In the genomic region with DNA sequence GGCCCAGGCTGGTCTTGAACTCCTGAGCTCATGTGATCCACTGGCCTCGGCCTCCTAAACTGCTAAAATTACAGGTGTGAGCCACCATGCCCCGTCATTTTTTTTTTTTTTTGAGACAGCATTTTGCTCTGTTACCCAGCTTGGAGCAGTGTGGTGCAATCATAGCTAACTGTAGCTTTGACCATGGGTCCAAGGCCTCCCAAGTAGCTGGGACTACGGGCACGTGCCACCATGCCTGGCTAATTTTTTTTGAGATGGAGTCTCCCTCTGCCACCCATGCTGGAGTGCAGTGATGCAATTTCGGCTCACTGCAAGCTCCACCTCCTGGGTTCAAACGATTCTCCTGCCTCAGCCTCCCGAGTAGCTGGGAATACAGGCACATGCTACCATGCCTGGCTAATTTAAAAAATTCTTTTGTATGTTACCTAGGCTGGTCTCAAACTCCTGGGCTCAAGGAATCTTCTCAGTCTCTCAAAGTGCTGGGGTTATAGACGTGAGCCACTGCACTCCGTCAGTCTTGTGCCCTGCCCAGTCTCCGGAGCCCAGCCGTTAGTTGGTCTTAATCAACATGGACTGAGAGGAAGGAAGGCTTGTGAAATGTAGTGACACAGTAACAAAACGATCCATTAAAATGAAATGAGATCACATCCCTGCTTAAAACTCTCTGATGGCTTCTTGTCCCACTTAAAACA, we compare ENCODE assay signal across 1 cellular context.
TF ChIP-seq lines count a peak whose summit lies in the region.

No MANE protein-coding gene starts in this region.

TF ChIP-seq in K562, 482 proteins besides CTCF, POLR2A, EP300 and RAD21 (continued from another document):
- no peak for TF ChIP-seq ZBTB40 (IDR thresholded peaks at IDR 0.05)
- TF ChIP-seq ZBTB40 (CRISPR knock-in tag; IDR thresholded peaks at IDR 0.05): no peak
- TF ChIP-seq MAX (CRISPR knock-in tag; IDR thresholded peaks at IDR 0.05): peak; percentile 56; the same call in 1 of the 2 replicates
- no peak for TF ChIP-seq CBX5 (IDR thresholded peaks at IDR 0.05; ENCODE audit: borderline replicate concordance, low read depth)
- TF ChIP-seq CBFB (CRISPR knock-in tag; IDR thresholded peaks at IDR 0.05): no peak
- no peak for TF ChIP-seq BRD9 (IDR thresholded peaks at IDR 0.05; ENCODE audit: low read depth, partially characterized antibody)
- no peak for TF ChIP-seq AFF1 (IDR thresholded peaks at IDR 0.05; ENCODE audit: low read depth in 1 of 2, partially characterized antibody in 2 of 2)
- no peak for TF ChIP-seq SIX5 (IDR thresholded peaks at IDR 0.05; ENCODE audit: borderline replicate concordance in 1 of 2, insufficient read depth in 1 of 2, low read depth in 1 of 2, low read length in 2 of 2)
